Comparison of ENCODE assay signal across 10 cellular contexts in genomic region chr14:103541944-103542544, GRCh38. TPM values are rescaled to one million over a fixed set of nuclear protein-coding genes. Genes with fewer than 3 reads are reported as not detected.
DNase-seq lines count a peak whose midpoint lies in the region; ATAC-seq and TF ChIP-seq lines count a peak whose summit lies in the region.
"Had no signal": no experiment of that assay in that cellular context is flagged by ENCODE, and none has a peak within 500 bp of the region (broad histone marks: within the 10 kb centered on the region; RNA-seq: fewer than 3 reads in every experiment).

No MANE protein-coding gene starts in this region.

- H3K18ac ChIP-seq in trophoblast cell (ENCODE audit: low read length): no peak overlapping the region

- H3K4me3 ChIP-seq in AG10803 (ENCODE audit: low read length) (no peak overlapping the region), heart right ventricle (peak overlapping the region in 1 of 10 donors; percentile 12), trophoblast cell (ENCODE audit: low read depth, low read length) (no peak overlapping the region)

- peak overlapping the region; percentile 100 for H3K27ac ChIP-seq in RWPE1
- H3K27ac ChIP-seq in heart right ventricle: peak overlapping the region in 8 of 10 donors; percentile 27 to 79 (median 65)
- no peak overlapping the region for H3K27ac ChIP-seq in trophoblast cell (ENCODE audit: low read depth, low read length)

- H4K8ac ChIP-seq in trophoblast cell (ENCODE audit: low read depth, low read length): peak overlapping the region; percentile 2

- no peaks in the 10 kb centered on the region for H3K79me2 ChIP-seq in trophoblast cell (ENCODE audit: control insufficient read depth, insufficient read depth, low read length, poor library complexity)

- H3K4me1 ChIP-seq in heart right ventricle (peaks cover 53 to 87% (median 69%) of the 10 kb centered on the region in 9 donors), trophoblast cell (ENCODE audit: control insufficient read depth in 1 of 2, insufficient read depth in 2 of 2, low read length in 2 of 2) (peaks cover 7 to 9% of the 10 kb centered on the region in 2 experiments)

- CTCF ChIA-PET in RWPE1 (lab: Yijun Ruan, JAX): interaction anchor here (0.6 to 3.2 kb wide), 4 partner anchors 18 to 42 kb away, joined by 6 to 21 read pairs (median 11); no protein-coding TSS in a partner anchor

- peak overlapping the region; percentile 21 for H3K4me2 ChIP-seq in trophoblast cell (ENCODE audit: low read length)

- no peak overlapping the region for H2BK120ac ChIP-seq in trophoblast cell (ENCODE audit: insufficient read depth, low read length, poor library complexity)

- H3K4ac ChIP-seq in trophoblast cell (ENCODE audit: low read depth, low read length): no peak overlapping the region

- no peak overlapping the region for H2BK12ac ChIP-seq in trophoblast cell (ENCODE audit: low read length)

- no peak overlapping the region for H3K9ac ChIP-seq in trophoblast cell (ENCODE audit: low read length)

- H3K79me1 ChIP-seq in trophoblast cell (ENCODE audit: low read length): no peaks in the 10 kb centered on the region

- H3K14ac ChIP-seq in trophoblast cell (ENCODE audit: low read length): no peak overlapping the region

- WGBS in heart right ventricle, 2 donors: 64 to 75% methylated on average over 23 to 24 of the region's 24 CpGs
- WGBS in trophoblast cell (ENCODE audit: extremely low coverage, insufficient coverage, insufficient read length): no CpG with 5 or more reads among the region's 24 CpGs

- no peak overlapping the region for H4K12ac ChIP-seq in trophoblast cell (ENCODE audit: low read depth, low read length)

- no peak overlapping the region for H2BK5ac ChIP-seq in trophoblast cell (ENCODE audit: low read depth, low read length, poor library complexity)

- intact Hi-C loops in heart right ventricle (cut with DNase I): no loop called here

- H4K91ac ChIP-seq in trophoblast cell (ENCODE audit: low read depth, low read length): peak overlapping the region; percentile 41

- no peak overlapping the region for H3K23ac ChIP-seq in trophoblast cell (ENCODE audit: low read length)

- no peak for DNase-seq in AG10803 (ENCODE audit: low read depth)
- no peak for DNase-seq in RWPE1 (ENCODE audit: low spot score)
- DNase-seq in heart right ventricle: peak in 1 of 2 donors; percentile 20
- no peak for DNase-seq in trophoblast cell
- DNase-seq in globus pallidus (ENCODE audit: low spot score): no peak
- DNase-seq in NCI-H1436 (lab: John Stamatoyannopoulos, UW): no peak
- DNase-seq in activated CD4-positive, alpha-beta T cell treated with anti-CD3 and anti-CD28 coated beads, Interleukin-2, amount 50 U/mL, for 1 hour: no peak
- no peak for DNase-seq in MV-4-11 (lab: John Stamatoyannopoulos, UW)
- DNase-seq: activated naive CD8-positive, alpha-beta T cell treated with anti-CD3 and anti-CD28 coated beads for 36 hours; GOT3 had no signal

- TF ChIP-seq CTCF in AG10803 (conservative IDR thresholded peaks at IDR 0.05; ENCODE audit: low read length) (0 out of 2 replicates have a peak, but pooled peaks have one; percentile 8), RWPE1 (conservative IDR thresholded peaks at IDR 0.05; ENCODE audit: low read depth) (no peak), heart right ventricle (IDR thresholded peaks at IDR 0.05) (peak in 1 of 9 donors; percentile 13)

- H3K36me3 ChIP-seq in heart right ventricle (no peaks in the 10 kb centered on the region), trophoblast cell (ENCODE audit: control insufficient read depth in 1 of 2, insufficient read depth in 2 of 2, low read length in 2 of 2) (no peaks in the 10 kb centered on the region)

- POLR2A ChIA-PET in RWPE1 (lab: Yijun Ruan, JAX; ENCODE audit: low non-redundant PET): interaction anchor here (1.1 to 1.4 kb wide), 2 partner anchors 10 to 21 kb away, joined by 3 to 4 read pairs; no protein-coding TSS in a partner anchor

- no peak overlapping the region for H2AFZ ChIP-seq in trophoblast cell (ENCODE audit: insufficient read depth, low read length, poor library complexity)

- H3K27me3 ChIP-seq in heart right ventricle (no peaks in the 10 kb centered on the region), trophoblast cell (ENCODE audit: insufficient read depth, low read length) (no peaks in the 10 kb centered on the region)

- H3K9me3 ChIP-seq in heart right ventricle (no peaks in the 10 kb centered on the region), trophoblast cell (ENCODE audit: insufficient read depth, low read depth, low read length) (no peaks in the 10 kb centered on the region)

- ATAC-seq in heart right ventricle: peak in 2 of 8 donors; percentile 3 to 8

- no peak overlapping the region for H2AK5ac ChIP-seq in trophoblast cell (ENCODE audit: low read length)

RNA-seq across cellular contexts. Expression of gene TRMT61A, which starts 13.0 kb away (rescaled TPM):
- 1 to 10 TPM; 2.9 to 7.5 (median 3.8) TPM for total RNA-seq in heart right ventricle
- 10 to 100 TPM in 1 of 2 donors, 1 to 10 TPM in 1; 8.6 to 14.7 TPM for polyA plus RNA-seq in heart right ventricle
- polyA plus RNA-seq in trophoblast cell (2013): 3.4 and 3.5 TPM in 2 replicates

RNA-seq across cellular contexts. Expression of gene CKB, which starts 19.4 kb away (rescaled TPM):
- total RNA-seq in heart right ventricle: 100 to 1,000 TPM; 273 to 896 (median 534) TPM
- polyA plus RNA-seq in heart right ventricle: 1,000 to 10,000 TPM in 1 of 2 donors, 100 to 1,000 TPM in 1; 717 to 1,062 TPM
- 102 and 110 TPM in 2 replicates for polyA plus RNA-seq in trophoblast cell (2013)

RNA-seq across cellular contexts. Expression of gene BAG5, which starts 20.4 kb away (rescaled TPM):
- total RNA-seq in heart right ventricle: 10 to 100 TPM; 14.0 to 19.7 (median 16.8) TPM
- 1 to 10 TPM; 5.0 to 9.9 TPM for polyA plus RNA-seq in heart right ventricle
- polyA plus RNA-seq in trophoblast cell (2013): 21.3 and 22.2 TPM in 2 replicates

RNA-seq across cellular contexts. Expression of gene COA8, which starts 20.7 kb away (rescaled TPM):
- total RNA-seq in heart right ventricle: 10 to 100 TPM; 33.3 to 53.9 (median 40.3) TPM
- 100 to 1,000 TPM in 1 of 2 donors, 10 to 100 TPM in 1; 51.6 to 141 TPM for polyA plus RNA-seq in heart right ventricle
- 42.0 and 45.6 TPM in 2 replicates for polyA plus RNA-seq in trophoblast cell (2013)
